ENCODE assay signal across 9 cellular contexts in the genomic region with DNA sequence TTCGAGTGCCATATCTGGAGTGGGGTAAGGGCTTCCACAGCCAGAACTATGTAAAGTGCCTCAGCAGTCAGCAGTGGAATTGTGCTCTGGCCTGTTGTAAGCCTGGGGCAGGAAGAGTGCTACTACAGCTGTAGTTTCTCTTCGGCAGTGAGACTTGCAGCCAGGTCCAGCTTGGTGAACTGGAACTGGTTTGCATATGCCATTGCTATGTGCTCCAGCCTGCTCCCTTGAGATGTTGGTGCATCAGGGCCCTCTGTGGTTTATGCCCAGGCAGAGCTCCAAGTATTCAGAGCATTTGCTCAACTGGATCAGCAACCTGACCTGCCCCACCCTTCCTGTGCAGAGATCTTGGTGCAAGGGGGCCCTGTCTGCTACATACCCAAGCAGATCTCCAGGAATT. TPM values are rescaled to one million over a fixed set of nuclear protein-coding genes. Genes with fewer than 3 reads are reported as not detected.
DNase-seq lines count a peak whose midpoint lies in the region; ATAC-seq, FAIRE-seq and TF ChIP-seq lines count a peak whose summit lies in the region.
"Had no signal": no experiment of that assay in that cellular context is flagged by ENCODE, and none has a peak within 500 bp of the region (broad histone marks: within the 10 kb centered on the region; RNA-seq: fewer than 3 reads in every experiment).

No MANE protein-coding gene starts in this region.

- H3K4me3 ChIP-seq in bronchial epithelial cell (ENCODE audit: low read depth, low read length): no peak overlapping the region

- no peaks in the 10 kb centered on the region for H3K36me3 ChIP-seq in bronchial epithelial cell (ENCODE audit: control insufficient read depth, insufficient read depth, low read length)

- H3K4me3 Mint-ChIP-seq in stimulated activated naive B cell treated with anti-CD40 and anti-IgM and Interleukin-4, amounts not matched to agents 10 μg/mL and 1 μg/mL and 100 μg/mL, for 72 hours: no peak overlapping the region
- no peak overlapping the region for H3K4me3 Mint-ChIP-seq in activated T-helper 17 cell treated with anti-CD3 and anti-CD28 coated beads, Interleukin-2, amount 50 U/mL, for 72 hours
- H3K4me3 Mint-ChIP-seq: neural crest cell had no signal

- H3K4me1 Mint-ChIP-seq in stimulated activated naive B cell treated with anti-CD40 and anti-IgM and Interleukin-4, amounts not matched to agents 10 μg/mL and 1 μg/mL and 100 μg/mL, for 72 hours: peaks cover 0 to 8% of the 10 kb centered on the region in 2 donors
- H3K4me1 Mint-ChIP-seq in activated T-helper 17 cell treated with anti-CD3 and anti-CD28 coated beads, Interleukin-2, amount 50 U/mL, for 72 hours: no peaks in the 10 kb centered on the region
- H3K4me1 Mint-ChIP-seq: neural crest cell had no signal

- H3K27me3 ChIP-seq in bronchial epithelial cell (ENCODE audit: control insufficient read depth, insufficient read depth, low read length): no peaks in the 10 kb centered on the region

- no peak overlapping the region for H3K27ac Mint-ChIP-seq in stimulated activated naive B cell treated with anti-CD40 and anti-IgM and Interleukin-4, amounts not matched to agents 10 μg/mL and 1 μg/mL and 100 μg/mL, for 72 hours
- no peak overlapping the region for H3K27ac Mint-ChIP-seq in activated T-helper 17 cell treated with anti-CD3 and anti-CD28 coated beads, Interleukin-2, amount 50 U/mL, for 72 hours

- H3K9me3 Mint-ChIP-seq in stimulated activated naive B cell treated with anti-CD40 and anti-IgM and Interleukin-4, amounts not matched to agents 10 μg/mL and 1 μg/mL and 100 μg/mL, for 72 hours: peaks cover 0 to 7% of the 10 kb centered on the region in 2 donors
- peaks cover 17% of the 10 kb centered on the region for H3K9me3 Mint-ChIP-seq in activated T-helper 17 cell treated with anti-CD3 and anti-CD28 coated beads, Interleukin-2, amount 50 U/mL, for 72 hours

- FAIRE-seq in bronchial epithelial cell (lab: Jason Lieb, UNC): no peak

- TF ChIP-seq CTCF in bronchial epithelial cell (IDR thresholded peaks at IDR 0.05; ENCODE audit: insufficient read depth, low read length, severe bottlenecking): no peak
- TF ChIP-seq CTCF in omental fat pad (IDR thresholded peaks at IDR 0.05): no peak

- DNase-seq in bronchial epithelial cell (ENCODE audit: low read depth): peak; percentile 59
- no peak for DNase-seq in stimulated activated naive B cell treated with anti-CD40 and anti-IgM and Interleukin-4, amounts not matched to agents 10 μg/mL and 1 μg/mL and 100 μg/mL, for 72 hours
- no peak for DNase-seq in COLO829 (ENCODE audit: low spot score)
- no peak for DNase-seq in omental fat pad (ENCODE audit: low spot score)
- DNase-seq: activated T-cell treated with anti-CD3 and anti-CD28 coated beads for 4 hours had no signal

- ATAC-seq in GM19351 (IDR thresholded peaks at IDR 0.05; ENCODE audit: unreplicated experiment) (peak; percentile 55), HG03457 (IDR thresholded peaks at IDR 0.05; ENCODE audit: unreplicated experiment) (peak; percentile 77), omental fat pad (ENCODE audit: low FRiP score) (no peak)
- peak; percentile 55 to 63 for ATAC-seq in stimulated activated naive B cell treated with anti-CD40 and anti-IgM and Interleukin-4, amounts not matched to agents 10 μg/mL and 1 μg/mL and 100 μg/mL, for 72 hours (replicated peaks)
- ATAC-seq in activated T-helper 17 cell treated with anti-CD3 and anti-CD28 coated beads, Interleukin-2, amount 50 U/mL, for 72 hours (replicated peaks): no peak

- no peaks in the 10 kb centered on the region for H3K27me3 Mint-ChIP-seq in stimulated activated naive B cell treated with anti-CD40 and anti-IgM and Interleukin-4, amounts not matched to agents 10 μg/mL and 1 μg/mL and 100 μg/mL, for 72 hours
- no peaks in the 10 kb centered on the region for H3K27me3 Mint-ChIP-seq in activated T-helper 17 cell treated with anti-CD3 and anti-CD28 coated beads, Interleukin-2, amount 50 U/mL, for 72 hours

- H3K36me3 Mint-ChIP-seq in stimulated activated naive B cell treated with anti-CD40 and anti-IgM and Interleukin-4, amounts not matched to agents 10 μg/mL and 1 μg/mL and 100 μg/mL, for 72 hours: no peaks in the 10 kb centered on the region
- H3K36me3 Mint-ChIP-seq in activated T-helper 17 cell treated with anti-CD3 and anti-CD28 coated beads, Interleukin-2, amount 50 U/mL, for 72 hours (ENCODE audit: low read depth): no peaks in the 10 kb centered on the region

RNA-seq across cellular contexts. Expression of gene ZNF804A, which starts 47.8 kb away (rescaled TPM):
- total RNA-seq in bronchial epithelial cell: not detected in 2 replicates
- not detected for total RNA-seq in activated T-helper 17 cell treated with anti-CD3 and anti-CD28 coated beads, Interleukin-2, amount 50 U/mL, for 72 hours
- under 1 TPM in 3 of 4 donors, not detected in 1; 0.09 to 0.79 (median 0.60) TPM for total RNA-seq in omental fat pad

Comparison
In these comparisons a context has a peak if more than half of its experiments do, and no peak if none do; other contexts are left out.
1. ATAC-seq: peak in GM19351 (single experiment), HG03457 (single experiment) and stimulated activated naive B cell treated with anti-CD40 and anti-IgM and Interleukin-4, amounts not matched to agents 10 μg/mL and 1 μg/mL and 100 μg/mL, for 72 hours (2 of 2); none in activated T-helper 17 cell treated with anti-CD3 and anti-CD28 coated beads, Interleukin-2, amount 50 U/mL, for 72 hours (single experiment) and omental fat pad (single experiment).